18 cellular contexts compared by ENCODE assay signal in genomic region chr22:18136563-18137320, GRCh38.
"Had no signal": no experiment of that assay in that cellular context is flagged by ENCODE, and none has a peak within 500 bp of the region (broad histone marks: within the 10 kb centered on the region; RNA-seq: fewer than 3 reads in every experiment).

No MANE protein-coding gene starts in this region.

- H3K27me3 Mint-ChIP-seq: activated CD4-positive, alpha-beta memory T cell treated with anti-CD3 and anti-CD28 coated beads for 36 hours; activated CD4-positive, alpha-beta T cell treated with anti-CD3 and anti-CD28 coated beads for 36 hours; activated CD8-positive, alpha-beta memory T cell treated with anti-CD3 and anti-CD28 coated beads, Interleukin-2, amount 10 ng/mL, durations not matched to agents 7 days and 5 days; activated naive CD4-positive, alpha-beta T cell treated with anti-CD3 and anti-CD28 coated beads, Interleukin-2, amount 10 ng/mL, durations not matched to agents 7 days and 5 days; activated T-cell treated with anti-CD3 and anti-CD28 coated beads, Interleukin-2, amount 50 U/mL, for 24 hours had no signal

- H2AFZ ChIP-seq: hepatocyte had no signal

- H3K27me3 ChIP-seq: cardiac muscle cell, esophagus muscularis mucosa, hepatocyte, sigmoid colon, spleen, thyroid gland had no signal

- H3K4me3 ChIP-seq: cardiac muscle cell, esophagus muscularis mucosa, hepatocyte, prostate gland, sigmoid colon, spleen, thyroid gland had no signal

- ATAC-seq: activated CD4-positive, alpha-beta T cell treated with anti-CD3 and anti-CD28 coated beads for 36 hours; activated CD8-positive, alpha-beta memory T cell treated with anti-CD3 and anti-CD28 coated beads, Interleukin-2, amount 10 ng/mL, durations not matched to agents 7 days and 5 days; left ventricle myocardium superior had no signal

- DNase-seq: activated CD4-positive, alpha-beta memory T cell treated with anti-CD3 and anti-CD28 coated beads for 36 hours; activated CD4-positive, alpha-beta T cell treated with anti-CD3 and anti-CD28 coated beads for 36 hours; activated CD8-positive, alpha-beta memory T cell treated with anti-CD3 and anti-CD28 coated beads, Interleukin-2, amount 10 ng/mL, durations not matched to agents 7 days and 5 days; activated naive CD4-positive, alpha-beta T cell treated with anti-CD3 and anti-CD28 coated beads, Interleukin-2, amount 10 ng/mL, durations not matched to agents 7 days and 5 days; activated T-cell treated with anti-CD3 and anti-CD28 coated beads, Interleukin-2, amount 50 U/mL, for 24 hours; left ventricle myocardium superior; occipital lobe; sigmoid colon; spleen; thyroid gland; WERI-Rb-1 had no signal

- H3K4me1 ChIP-seq: prostate gland, sigmoid colon, spleen, thyroid gland had no signal

- H3K27ac ChIP-seq: cardiac muscle cell, esophagus muscularis mucosa, hepatocyte, prostate gland, sigmoid colon, spleen, thyroid gland, WERI-Rb-1 had no signal

- H3K27ac Mint-ChIP-seq: activated CD4-positive, alpha-beta memory T cell treated with anti-CD3 and anti-CD28 coated beads for 36 hours; activated CD4-positive, alpha-beta T cell treated with anti-CD3 and anti-CD28 coated beads for 36 hours; activated CD8-positive, alpha-beta memory T cell treated with anti-CD3 and anti-CD28 coated beads, Interleukin-2, amount 10 ng/mL, durations not matched to agents 7 days and 5 days; activated naive CD4-positive, alpha-beta T cell treated with anti-CD3 and anti-CD28 coated beads, Interleukin-2, amount 10 ng/mL, durations not matched to agents 7 days and 5 days; activated T-cell treated with anti-CD3 and anti-CD28 coated beads, Interleukin-2, amount 50 U/mL, for 24 hours; nephron had no signal

- H3K4me3 Mint-ChIP-seq: activated CD4-positive, alpha-beta memory T cell treated with anti-CD3 and anti-CD28 coated beads for 36 hours; activated CD4-positive, alpha-beta T cell treated with anti-CD3 and anti-CD28 coated beads for 36 hours; activated CD8-positive, alpha-beta memory T cell treated with anti-CD3 and anti-CD28 coated beads, Interleukin-2, amount 10 ng/mL, durations not matched to agents 7 days and 5 days; activated naive CD4-positive, alpha-beta T cell treated with anti-CD3 and anti-CD28 coated beads, Interleukin-2, amount 10 ng/mL, durations not matched to agents 7 days and 5 days; activated T-cell treated with anti-CD3 and anti-CD28 coated beads, Interleukin-2, amount 50 U/mL, for 24 hours; nephron had no signal

- H3K9me3 ChIP-seq: esophagus muscularis mucosa, prostate gland, sigmoid colon, thyroid gland had no signal

- H3K4me1 Mint-ChIP-seq: activated CD4-positive, alpha-beta T cell treated with anti-CD3 and anti-CD28 coated beads for 36 hours; activated naive CD4-positive, alpha-beta T cell treated with anti-CD3 and anti-CD28 coated beads, Interleukin-2, amount 10 ng/mL, durations not matched to agents 7 days and 5 days; nephron had no signal

- H3K9me3 Mint-ChIP-seq: activated CD4-positive, alpha-beta memory T cell treated with anti-CD3 and anti-CD28 coated beads for 36 hours; nephron had no signal

- H3K4me2 ChIP-seq: hepatocyte had no signal

- H3K79me2 ChIP-seq: hepatocyte had no signal

- FAIRE-seq: colon, urothelium cell line had no signal

- H3K36me3 ChIP-seq: cardiac muscle cell, prostate gland, sigmoid colon, thyroid gland, WERI-Rb-1 had no signal
